In genomic region chr2:20589975-20590703, GRCh38 we compare ENCODE assay signal across 2 cellular contexts.
TF ChIP-seq lines count a peak whose summit lies in the region.

No MANE protein-coding gene starts in this region.

TF ChIP-seq in HepG2, 621 proteins besides CTCF, POLR2A, EP300 and RAD21 (continues in another document):
- TF ChIP-seq ZNF24 (IDR thresholded peaks at IDR 0.05): no peak
- TF ChIP-seq RFX3 (CRISPR knock-in tag; IDR thresholded peaks at IDR 0.05): no peak
- 0 out of 2 replicates have a peak, but pooled peaks have one; percentile 10 for TF ChIP-seq MED1 (CRISPR knock-in tag; IDR thresholded peaks at IDR 0.05)
- no peak for TF ChIP-seq HOMEZ (CRISPR knock-in tag; IDR thresholded peaks at IDR 0.05; ENCODE audit: low read depth)
- no peak for TF ChIP-seq ZNF280B (CRISPR knock-in tag; IDR thresholded peaks at IDR 0.05; ENCODE audit: borderline replicate concordance)
- TF ChIP-seq NFATC3 (CRISPR knock-in tag; IDR thresholded peaks at IDR 0.05): 0 out of 2 replicates have a peak, but pooled peaks have one; percentile 35
- no peak for TF ChIP-seq U2AF1 (optimal IDR thresholded peaks at IDR 0.05; ENCODE audit: low read depth, low read length)
- TF ChIP-seq SALL1 (CRISPR knock-in tag; IDR thresholded peaks at IDR 0.05): peak; percentile 14; the same call in 1 of the 2 replicates
- 0 out of 2 replicates have a peak, but pooled peaks have one; percentile 18 for TF ChIP-seq ZBTB4 (CRISPR knock-in tag; IDR thresholded peaks at IDR 0.05; ENCODE audit: borderline replicate concordance)
- TF ChIP-seq ZNF740 (CRISPR knock-in tag; IDR thresholded peaks at IDR 0.05): no peak
- TF ChIP-seq ZNF343 (CRISPR knock-in tag; IDR thresholded peaks at IDR 0.05): 0 out of 2 replicates have a peak, but pooled peaks have one; percentile 17
- no peak for TF ChIP-seq ZNF562 (CRISPR knock-in tag; IDR thresholded peaks at IDR 0.05; ENCODE audit: borderline replicate concordance)
- TF ChIP-seq ZNF550 (CRISPR knock-in tag; IDR thresholded peaks at IDR 0.05; ENCODE audit: borderline replicate concordance): no peak
- no peak for TF ChIP-seq ZNF263 (CRISPR knock-in tag; IDR thresholded peaks at IDR 0.05)
- no peak for TF ChIP-seq ZSCAN20 (CRISPR knock-in tag; IDR thresholded peaks at IDR 0.05; ENCODE audit: borderline replicate concordance)
- 0 out of 2 replicates have a peak, but pooled peaks have one; percentile 24 for TF ChIP-seq ZNF383 (CRISPR knock-in tag; IDR thresholded peaks at IDR 0.05; ENCODE audit: borderline replicate concordance)
- no peak for TF ChIP-seq TFDP1 (CRISPR knock-in tag; IDR thresholded peaks at IDR 0.05; ENCODE audit: borderline replicate concordance)
- TF ChIP-seq ZNF34 (CRISPR knock-in tag; IDR thresholded peaks at IDR 0.05; ENCODE audit: borderline replicate concordance): no peak
- no peak for TF ChIP-seq ZBTB3 (CRISPR knock-in tag; IDR thresholded peaks at IDR 0.05; ENCODE audit: borderline replicate concordance, low read depth)

TF ChIP-seq in WTC11, 78 proteins besides CTCF, POLR2A, EP300 and RAD21:
- no peak for TF ChIP-seq ZNF281 (CRISPR knock-in tag; IDR thresholded peaks at IDR 0.05)
- TF ChIP-seq USF2 (CRISPR knock-in tag; IDR thresholded peaks at IDR 0.05): no peak
- TF ChIP-seq MXD4 (CRISPR knock-in tag; IDR thresholded peaks at IDR 0.05; ENCODE audit: borderline replicate concordance): no peak
- no peak for TF ChIP-seq ATF3 (CRISPR knock-in tag; conservative IDR thresholded peaks at IDR 0.05)
- no peak for TF ChIP-seq ZNF138 (CRISPR knock-in tag; conservative IDR thresholded peaks at IDR 0.05)
- TF ChIP-seq TCF7 (CRISPR knock-in tag; IDR thresholded peaks at IDR 0.05; ENCODE audit: low read depth): no peak
- no peak for TF ChIP-seq ZMAT4 (CRISPR knock-in tag; IDR thresholded peaks at IDR 0.05)
- no peak for TF ChIP-seq E2F5 (CRISPR knock-in tag; IDR thresholded peaks at IDR 0.05)
- TF ChIP-seq ZNF232 (CRISPR knock-in tag; IDR thresholded peaks at IDR 0.05): no peak
- no peak for TF ChIP-seq ELF4 (CRISPR knock-in tag; IDR thresholded peaks at IDR 0.05; ENCODE audit: low read depth)
- no peak for TF ChIP-seq ZNF219 (CRISPR knock-in tag; IDR thresholded peaks at IDR 0.05; ENCODE audit: borderline replicate concordance)
- TF ChIP-seq ZNF317 (CRISPR knock-in tag; IDR thresholded peaks at IDR 0.05; ENCODE audit: borderline replicate concordance, low read depth): no peak
- no peak for TF ChIP-seq RORB (CRISPR knock-in tag; IDR thresholded peaks at IDR 0.05)
- TF ChIP-seq EMX1 (CRISPR knock-in tag; IDR thresholded peaks at IDR 0.05): no peak
